In the genomic region with DNA sequence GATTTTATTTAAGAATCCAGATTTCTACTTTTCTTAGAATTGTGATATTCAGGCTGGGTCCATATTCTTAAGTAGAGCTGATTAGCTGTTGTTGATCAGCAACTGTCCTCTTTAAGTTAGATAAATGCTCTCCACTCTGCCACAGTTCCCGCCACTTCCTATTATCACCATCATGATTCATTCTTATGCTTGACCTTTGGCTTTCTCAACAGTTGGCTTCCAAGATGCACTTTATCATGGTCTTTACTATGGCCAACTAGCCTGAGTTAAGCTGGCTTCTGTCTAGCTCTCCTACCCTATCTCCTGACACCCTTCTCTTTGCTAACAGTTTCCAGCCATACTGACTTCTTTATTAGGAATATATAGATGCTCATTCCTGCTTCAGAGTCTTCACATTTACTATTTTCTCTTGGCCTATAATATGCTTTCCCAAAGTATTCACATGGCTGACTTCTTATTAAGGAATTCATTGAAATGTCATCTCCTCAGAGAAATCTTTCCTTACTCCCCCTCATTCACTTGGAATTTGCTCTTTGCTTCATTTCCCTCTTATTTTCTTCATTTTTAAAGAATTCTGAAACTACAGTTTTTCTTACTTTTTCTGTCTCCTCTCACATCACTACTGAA, we compare ENCODE assay signal across 32 cellular contexts.
DNase-seq lines count a peak whose midpoint lies in the region; ATAC-seq and TF ChIP-seq lines count a peak whose summit lies in the region.
"Had no signal": no experiment of that assay in that cellular context is flagged by ENCODE, and none has a peak within 500 bp of the region (broad histone marks: within the 10 kb centered on the region; RNA-seq: fewer than 3 reads in every experiment).

No MANE protein-coding gene starts in this region.

- DNase-seq in SK-N-SH: no peak
- DNase-seq in OCI-M1 (lab: John Stamatoyannopoulos, UW): peak; percentile 90
- DNase-seq in fibroblast of mammary gland (ENCODE audit: low read depth): peak; percentile 34
- no peak for DNase-seq in HAP-1 (ENCODE audit: low spot score in 2 of 2)
- no peak for DNase-seq in activated naive CD4-positive, alpha-beta T cell treated with anti-CD3 and anti-CD28 coated beads for 36 hours
- DNase-seq in putamen (ENCODE audit: low spot score): no peak
- DNase-seq: activated CD4-positive, alpha-beta T cell treated with anti-CD3 and anti-CD28 coated beads, Interleukin-2, amount 50 U/mL, for 48 hours; activated naive CD4-positive, alpha-beta T cell treated with Interleukin-2 at 50 U/mL for 16 hours; adrenal gland; CD4-positive, alpha-beta memory T cell; effector CD4-positive, alpha-beta T cell; glutamatergic neuron; H9; islet precursor cell; Karpas-422; left ventricle myocardium inferior; mesendoderm; NCI-H146; NCI-H345; NCI-H69; posterior cingulate gyrus; right cardiac atrium; stimulated activated CD8-positive, alpha-beta memory T cell treated with anti-CD3 and anti-CD28 coated beads, Interleukin-4, amount 100 ng/mL, for 48 hours; T-helper 1 cell had no signal

- no peak for TF ChIP-seq RAD21 in SK-N-SH (IDR thresholded peaks at IDR 0.05; ENCODE audit: low read length)

- ATAC-seq in SK-N-SH treated with all-trans-retinoic acid at 6 μM for 48 hours: no peak
- ATAC-seq in HG03378 (IDR thresholded peaks at IDR 0.05; ENCODE audit: unreplicated experiment): no peak
- ATAC-seq: GM12878, right cardiac atrium had no signal

- H3K4me1 Mint-ChIP-seq in activated naive CD4-positive, alpha-beta T cell treated with anti-CD3 and anti-CD28 coated beads for 36 hours (ENCODE audit: low read depth): no peaks in the 10 kb centered on the region
- H3K4me1 Mint-ChIP-seq: B cell; CD4-positive, alpha-beta memory T cell; H9 had no signal

- no peaks in the 10 kb centered on the region for H3K9me2 ChIP-seq in SK-N-SH

- TF ChIP-seq CTCF in SK-N-SH (IDR thresholded peaks at IDR 0.05): no peak
- TF ChIP-seq CTCF in fibroblast of mammary gland (conservative IDR thresholded peaks at IDR 0.05; ENCODE audit: control insufficient read depth, insufficient read depth, low read depth, low read length): no peak

- no peaks in the 10 kb centered on the region for H3K79me2 ChIP-seq in SK-N-SH (ENCODE audit: insufficient read depth)

- H3K27ac Mint-ChIP-seq in activated naive CD4-positive, alpha-beta T cell treated with anti-CD3 and anti-CD28 coated beads for 36 hours: no peak overlapping the region
- H3K27ac Mint-ChIP-seq: B cell; CD4-positive, alpha-beta memory T cell; H9; stimulated activated naive CD8-positive, alpha-beta T cell treated with anti-CD3 and anti-CD28 coated beads, Interleukin-15, Interleukin-2, amounts not matched to agents 100 ng/mL and 50 ng/mL, for 24 hours had no signal

- no peak overlapping the region for H3K4me3 Mint-ChIP-seq in activated naive CD4-positive, alpha-beta T cell treated with anti-CD3 and anti-CD28 coated beads for 36 hours
- H3K4me3 Mint-ChIP-seq: B cell; CD4-positive, alpha-beta memory T cell; H9; stimulated activated naive CD8-positive, alpha-beta T cell treated with anti-CD3 and anti-CD28 coated beads, Interleukin-15, Interleukin-2, amounts not matched to agents 100 ng/mL and 50 ng/mL, for 24 hours had no signal

- H3K4me3 ChIP-seq in SK-N-SH (ENCODE audit: low read depth in 2 of 2, low read length in 1 of 2): no peak overlapping the region
- H3K4me3 ChIP-seq in fibroblast of mammary gland (ENCODE audit: control insufficient read depth, low read depth, low read length): no peak overlapping the region
- H3K4me3 ChIP-seq in HAP-1: no peak overlapping the region
- H3K4me3 ChIP-seq: adrenal gland, GM12878, left ventricle myocardium inferior, SJSA1 had no signal

- H3K9me3 ChIP-seq in SK-N-SH (no peaks in the 10 kb centered on the region; the same call in 1 of the 2 replicates), HAP-1 (no peaks in the 10 kb centered on the region)
- H3K9me3 ChIP-seq: adrenal gland, SJSA1 had no signal

- H3K4me1 ChIP-seq in SK-N-SH (ENCODE audit: control insufficient read depth in 1 of 2, insufficient read depth in 2 of 2, low read depth in 1 of 2, low read length in 1 of 2) (peaks cover 0 to 5% of the 10 kb centered on the region in 2 experiments; a peak in 1 of 4 replicates), HAP-1 (no peaks in the 10 kb centered on the region)
- H3K4me1 ChIP-seq: adrenal gland, left ventricle myocardium inferior had no signal

- no peaks in the 10 kb centered on the region for H3K27me3 ChIP-seq in SK-N-SH (ENCODE audit: insufficient read depth)
- no peaks in the 10 kb centered on the region for H3K27me3 ChIP-seq in HAP-1 (ENCODE audit: low read depth)
- H3K27me3 ChIP-seq: adrenal gland, SJSA1 had no signal

- H3K9ac ChIP-seq in SK-N-SH: no peak overlapping the region

- H3K27me3 Mint-ChIP-seq in activated naive CD4-positive, alpha-beta T cell treated with anti-CD3 and anti-CD28 coated beads for 36 hours (ENCODE audit: low read depth): no peaks in the 10 kb centered on the region
- H3K27me3 Mint-ChIP-seq: B cell; CD4-positive, alpha-beta memory T cell; stimulated activated naive CD8-positive, alpha-beta T cell treated with anti-CD3 and anti-CD28 coated beads, Interleukin-15, Interleukin-2, amounts not matched to agents 100 ng/mL and 50 ng/mL, for 24 hours had no signal

- intact Hi-C loops in activated naive CD4-positive, alpha-beta T cell treated with anti-CD3 and anti-CD28 coated beads for 36 hours (cut with micrococcal nuclease): no loop called here

- POLR2A ChIA-PET in SK-N-SH (lab: Yijun Ruan, JAX): no interaction called here

- H3F3A ChIP-seq in SK-N-SH (replicated peaks; ENCODE audit: insufficient read depth): peaks cover 4% of the 10 kb centered on the region

- no peaks in the 10 kb centered on the region for H3K36me3 ChIP-seq in SK-N-SH (replicated peaks in 1 of 2; ENCODE audit: control insufficient read depth in 1 of 2, insufficient read depth in 2 of 2, low read length in 1 of 2)
- no peaks in the 10 kb centered on the region for H3K36me3 ChIP-seq in HAP-1 (replicated peaks)
- H3K36me3 ChIP-seq: adrenal gland, left ventricle myocardium inferior, SJSA1 had no signal

- peak overlapping the region in 1 of 2 experiments; percentile 52; a peak in 2 of 4 replicates for H3K27ac ChIP-seq in SK-N-SH (ENCODE audit: low read depth in 2 of 2, low read length in 1 of 2)
- H3K27ac ChIP-seq: adrenal gland, HL-60, left ventricle myocardium inferior, RWPE1, SJSA1 had no signal

- H4K20me1 ChIP-seq in SK-N-SH (ENCODE audit: insufficient read depth): no peaks in the 10 kb centered on the region

- no peak for TF ChIP-seq EP300 in SK-N-SH (IDR thresholded peaks at IDR 0.05; ENCODE audit: borderline replicate concordance in 1 of 2, low read depth in 1 of 2, low read length in 1 of 2)

- 74% methylated on average over 1 of the region's 1 CpG for WGBS in SK-N-SH (ENCODE audit: low lambda C conversion rate)

- H2AFZ ChIP-seq in SK-N-SH (ENCODE audit: low read depth): no peak overlapping the region

- H3K4me2 ChIP-seq in SK-N-SH: no peak overlapping the region

- H3K36me3 Mint-ChIP-seq in activated naive CD4-positive, alpha-beta T cell treated with anti-CD3 and anti-CD28 coated beads for 36 hours (ENCODE audit: low read depth): no peaks in the 10 kb centered on the region

- in situ Hi-C loops in HAP-1 (cut with MboI; ENCODE audit: low sequenced_read_pairs): no loop called here

- peaks cover 8% of the 10 kb centered on the region for H3K9me3 Mint-ChIP-seq in activated naive CD4-positive, alpha-beta T cell treated with anti-CD3 and anti-CD28 coated beads for 36 hours

- CTCF ChIA-PET in SK-N-SH (lab: Yijun Ruan, JAX): no interaction called here
- CTCF ChIA-PET in activated naive CD4-positive, alpha-beta T cell treated with anti-CD3 and anti-CD28 coated beads for 36 hours (lab: Charles Lee): no interaction called here

TF ChIP-seq in SK-N-SH, 30 proteins besides CTCF, POLR2A, EP300 and RAD21:
- TF ChIP-seq TCF12 (IDR thresholded peaks at IDR 0.05) (peak; percentile 17; the same call in 1 of the 2 replicates), TEAD4 (IDR thresholded peaks at IDR 0.05; ENCODE audit: borderline replicate concordance, insufficient read depth) (no peak)
- TF ChIP-seq, protein P1, sequence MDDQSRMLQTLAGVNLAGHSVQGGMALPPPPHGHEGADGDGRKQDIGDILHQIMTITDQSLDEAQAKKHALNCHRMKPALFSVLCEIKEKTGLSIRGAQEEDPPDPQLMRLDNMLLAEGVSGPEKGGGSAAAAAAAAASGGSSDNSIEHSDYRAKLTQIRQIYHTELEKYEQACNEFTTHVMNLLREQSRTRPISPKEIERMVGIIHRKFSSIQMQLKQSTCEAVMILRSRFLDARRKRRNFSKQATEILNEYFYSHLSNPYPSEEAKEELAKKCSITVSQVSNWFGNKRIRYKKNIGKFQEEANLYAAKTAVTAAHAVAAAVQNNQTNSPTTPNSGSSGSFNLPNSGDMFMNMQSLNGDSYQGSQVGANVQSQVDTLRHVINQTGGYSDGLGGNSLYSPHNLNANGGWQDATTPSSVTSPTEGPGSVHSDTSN (IDR thresholded peaks at IDR 0.05): peak; percentile 76
TF ChIP-seq in SK-N-SH: peak in this region for 2.

TF ChIP-seq in SK-N-SH treated with all-trans-retinoic acid at 6 μM for 48 hours, 23 proteins besides CTCF, POLR2A, EP300 and RAD21 (continues in another document):
- no peak for TF ChIP-seq ZNF565 (CRISPR knock-in tag; conservative IDR thresholded peaks at IDR 0.05; ENCODE audit: low read depth)
- TF ChIP-seq SNAI2 (CRISPR knock-in tag; IDR thresholded peaks at IDR 0.05): no peak
- TF ChIP-seq ZC3H10 (CRISPR knock-in tag; IDR thresholded peaks at IDR 0.05): no peak
- TF ChIP-seq TCF4 (CRISPR knock-in tag; IDR thresholded peaks at IDR 0.05; ENCODE audit: borderline replicate concordance): no peak
- TF ChIP-seq TOX (CRISPR knock-in tag; IDR thresholded peaks at IDR 0.05; ENCODE audit: borderline replicate concordance): no peak
- TF ChIP-seq, protein P2, sequence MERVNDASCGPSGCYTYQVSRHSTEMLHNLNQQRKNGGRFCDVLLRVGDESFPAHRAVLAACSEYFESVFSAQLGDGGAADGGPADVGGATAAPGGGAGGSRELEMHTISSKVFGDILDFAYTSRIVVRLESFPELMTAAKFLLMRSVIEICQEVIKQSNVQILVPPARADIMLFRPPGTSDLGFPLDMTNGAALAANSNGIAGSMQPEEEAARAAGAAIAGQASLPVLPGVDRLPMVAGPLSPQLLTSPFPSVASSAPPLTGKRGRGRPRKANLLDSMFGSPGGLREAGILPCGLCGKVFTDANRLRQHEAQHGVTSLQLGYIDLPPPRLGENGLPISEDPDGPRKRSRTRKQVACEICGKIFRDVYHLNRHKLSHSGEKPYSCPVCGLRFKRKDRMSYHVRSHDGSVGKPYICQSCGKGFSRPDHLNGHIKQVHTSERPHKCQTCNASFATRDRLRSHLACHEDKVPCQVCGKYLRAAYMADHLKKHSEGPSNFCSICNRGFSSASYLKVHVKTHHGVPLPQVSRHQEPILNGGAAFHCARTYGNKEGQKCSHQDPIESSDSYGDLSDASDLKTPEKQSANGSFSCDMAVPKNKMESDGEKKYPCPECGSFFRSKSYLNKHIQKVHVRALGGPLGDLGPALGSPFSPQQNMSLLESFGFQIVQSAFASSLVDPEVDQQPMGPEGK (CRISPR knock-in tag; IDR thresholded peaks at IDR 0.05; ENCODE audit: borderline replicate concordance): no peak
- TF ChIP-seq ISL1 (CRISPR knock-in tag; IDR thresholded peaks at IDR 0.05): no peak
- TF ChIP-seq ZFP30 (CRISPR knock-in tag; IDR thresholded peaks at IDR 0.05): no peak

Comparison
In these comparisons a context has a peak if more than half of its experiments do, and no peak if none do; other contexts are left out.
1. DNase-seq: peak in OCI-M1 (single experiment) and fibroblast of mammary gland (single experiment); none in SK-N-SH (single experiment), HAP-1 (0 of 2), activated naive CD4-positive, alpha-beta T cell treated with anti-CD3 and anti-CD28 coated beads for 36 hours (single experiment) and putamen (single experiment).